14 cellular contexts compared by ENCODE assay signal in genomic region chr12:132046561-132046960, GRCh38.
DNase-seq lines count a peak whose midpoint lies in the region; ATAC-seq and TF ChIP-seq lines count a peak whose summit lies in the region.
"Had no signal": no experiment of that assay in that cellular context is flagged by ENCODE, and none has a peak within 500 bp of the region (broad histone marks: within the 10 kb centered on the region; RNA-seq: fewer than 3 reads in every experiment).

No MANE protein-coding gene starts in this region.

- no peak overlapping the region for H4K8ac ChIP-seq in neuronal stem cell (ENCODE audit: low read depth, low read length)

- peaks cover 8 to 17% of the 10 kb centered on the region in 2 donors for H3K9me3 ChIP-seq in neuronal stem cell (replicated peaks in 1 of 2; ENCODE audit: control insufficient read depth in 2 of 2, insufficient read depth in 1 of 2, low read depth in 1 of 2, low read length in 2 of 2)
- H3K9me3 ChIP-seq: psoas muscle had no signal

- DNase-seq in EL (peak; percentile 95), fibroblast of mammary gland (ENCODE audit: low read depth) (peak; percentile 90), neuronal stem cell (ENCODE audit: low spot score) (no peak), GM19240 (ENCODE audit: insufficient read length, low spot score) (no peak), NCI-H1930 (lab: John Stamatoyannopoulos, UW) (no peak), HuH-7.5 (ENCODE audit: low spot score) (no peak)
- DNase-seq: CD4-positive, CD25-positive, alpha-beta regulatory T cell; effector CD8-positive, alpha-beta T cell; hypothalamus; psoas muscle; stimulated activated CD4-positive, alpha-beta T cell treated with anti-CD3 and anti-CD28 coated beads, Interleukin-4, amount 100 ng/mL, for 4 hours; stimulated activated naive CD8-positive, alpha-beta T cell treated with anti-CD3 and anti-CD28 coated beads, Interleukin-15, Interleukin-2, amounts not matched to agents 100 U/mL and 50 U/mL, for 24 hours had no signal

- no peak overlapping the region for H2BK5ac ChIP-seq in neuronal stem cell (ENCODE audit: low read length)

- no peak overlapping the region for H3K14ac ChIP-seq in neuronal stem cell (ENCODE audit: low read length)

- H3K36me3 ChIP-seq in neuronal stem cell (replicated peaks in 1 of 2; ENCODE audit: control insufficient read depth in 2 of 2, insufficient read depth in 2 of 2, low read length in 2 of 2), result peaks cover 52 to 97% of the 10 kb centered on the region in 2 donors

- no peak overlapping the region for H3K27ac ChIP-seq in neuronal stem cell (replicated peaks; ENCODE audit: low read length)
- H3K27ac ChIP-seq: psoas muscle had no signal

- no peak overlapping the region for H3K9ac ChIP-seq in neuronal stem cell (ENCODE audit: low read depth, low read length, poor library complexity)

- H3K18ac ChIP-seq in neuronal stem cell (ENCODE audit: low read length), result peak overlapping the region; percentile 29

- H2AFZ ChIP-seq in neuronal stem cell (ENCODE audit: low read length), result no peak overlapping the region

- peaks cover 0 to 2% of the 10 kb centered on the region in 2 donors for H3K4me1 ChIP-seq in neuronal stem cell (ENCODE audit: control insufficient read depth in 2 of 2, insufficient read depth in 1 of 2, low read depth in 1 of 2, low read length in 2 of 2)
- H3K4me1 ChIP-seq: psoas muscle had no signal

- no peak overlapping the region for H2BK15ac ChIP-seq in neuronal stem cell (ENCODE audit: low read length)

- no peak for TF ChIP-seq CTCF in fibroblast of mammary gland (conservative IDR thresholded peaks at IDR 0.05; ENCODE audit: control insufficient read depth, insufficient read depth, low read depth, low read length)

- H4K91ac ChIP-seq in neuronal stem cell (ENCODE audit: low read depth, low read length, poor library complexity), result no peak overlapping the region

- H3K27me3 ChIP-seq in neuronal stem cell (ENCODE audit: control insufficient read depth in 3 of 3, insufficient read depth in 3 of 3, low read depth in 1 of 3, low read length in 3 of 3), result no peaks in the 10 kb centered on the region

- no peak overlapping the region for H2BK12ac ChIP-seq in neuronal stem cell (ENCODE audit: low read length)

- H3K79me1 ChIP-seq in neuronal stem cell (ENCODE audit: low read depth, low read length), result peaks cover 3% of the 10 kb centered on the region

- H2BK120ac ChIP-seq in neuronal stem cell (ENCODE audit: low read depth, low read length), result no peak overlapping the region

- WGBS in neuronal stem cell (ENCODE audit: extremely low coverage in 2 of 2, insufficient read length in 2 of 2, insufficient replicate concordance in 1 of 2), 2 donors, result no CpG with 5 or more reads among the region's 11 CpGs

- no peak overlapping the region for H2AK5ac ChIP-seq in neuronal stem cell (ENCODE audit: low read depth, low read length)

- H3K4me3 ChIP-seq in fibroblast of mammary gland (ENCODE audit: control insufficient read depth, low read depth, low read length) (no peak overlapping the region), neuronal stem cell (ENCODE audit: low read length in 2 of 2) (peak overlapping the region in 1 of 2 donors; percentile 59)
- H3K4me3 ChIP-seq: psoas muscle had no signal

- no peak overlapping the region for H3K4me2 ChIP-seq in neuronal stem cell (ENCODE audit: insufficient read depth, low read length, poor library complexity, severe bottlenecking)

- H3K23ac ChIP-seq in neuronal stem cell (ENCODE audit: low read depth, low read length, poor library complexity), result peak overlapping the region; percentile 75

- no peak overlapping the region for H3K4ac ChIP-seq in neuronal stem cell (ENCODE audit: low read length)

- ATAC-seq in SK-N-SH treated with all-trans-retinoic acid at 6 μM for 48 hours (peak; percentile 99), HG03196 (IDR thresholded peaks at IDR 0.05; ENCODE audit: unreplicated experiment) (no peak)
- ATAC-seq: stimulated activated naive CD8-positive, alpha-beta T cell treated with anti-CD3 and anti-CD28 coated beads, Interleukin-15, Interleukin-2, amounts not matched to agents 100 U/mL and 50 U/mL, for 24 hours had no signal

TF ChIP-seq in SK-N-SH treated with all-trans-retinoic acid at 6 μM for 48 hours, 23 proteins besides CTCF, POLR2A, EP300 and RAD21:
- TF ChIP-seq ZFP3 (CRISPR knock-in tag; IDR thresholded peaks at IDR 0.05), result 0 out of 2 replicates have a peak, but pooled peaks have one; percentile 30
- peak; percentile 62; the same call in 1 of the 2 replicates for TF ChIP-seq TSHZ2 (CRISPR knock-in tag; IDR thresholded peaks at IDR 0.05)
- no peak for TF ChIP-seq GLIS3 (CRISPR knock-in tag; IDR thresholded peaks at IDR 0.05)
- no peak for TF ChIP-seq SNAI2 (CRISPR knock-in tag; IDR thresholded peaks at IDR 0.05)
- peak; percentile 54; the same call in 1 of the 2 replicates for TF ChIP-seq TCF4 (CRISPR knock-in tag; IDR thresholded peaks at IDR 0.05; ENCODE audit: borderline replicate concordance)
- TF ChIP-seq ZFP30 (CRISPR knock-in tag; IDR thresholded peaks at IDR 0.05), result no peak

Comparison
In these comparisons a context has a peak if more than half of its experiments do, and no peak if none do; other contexts are left out.
1. DNase-seq: peak in EL (single experiment) and fibroblast of mammary gland (single experiment); none in neuronal stem cell (single experiment), GM19240 (single experiment), NCI-H1930 (0 of 2) and HuH-7.5 (single experiment).